ENCODE assay signal across 30 cellular contexts in the genomic region with DNA sequence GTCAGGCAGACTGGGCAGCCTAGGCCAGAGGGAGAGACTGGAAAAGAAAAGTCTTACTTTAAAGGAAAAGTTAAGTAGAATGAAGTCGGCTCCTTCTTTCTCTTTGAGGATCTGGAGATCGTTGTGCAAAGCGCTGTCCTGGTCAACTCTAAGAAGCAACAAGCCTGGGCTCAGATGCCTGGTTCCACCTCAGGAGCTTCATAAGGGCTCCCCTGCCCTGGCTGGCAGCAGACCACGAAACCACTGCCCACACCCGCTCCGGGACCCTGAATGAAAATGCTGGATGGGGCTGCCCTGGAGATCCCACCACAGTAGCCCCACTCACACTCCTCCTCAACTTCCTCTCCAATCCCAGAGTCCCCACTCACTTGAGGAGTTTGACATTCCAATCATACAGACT. TPM values are rescaled to one million over a fixed set of nuclear protein-coding genes. Genes with fewer than 3 reads are reported as not detected.
"Had no signal": no experiment of that assay in that cellular context is flagged by ENCODE, and none has a peak within 500 bp of the region (broad histone marks: within the 10 kb centered on the region; RNA-seq: fewer than 3 reads in every experiment).

No MANE protein-coding gene starts in this region.

- H3K27ac Mint-ChIP-seq: activated CD4-positive, alpha-beta memory T cell treated with anti-CD3 and anti-CD28 coated beads, Interleukin-2, amount 10 ng/mL, durations not matched to agents 7 days and 5 days; activated CD8-positive, alpha-beta memory T cell treated with anti-CD3 and anti-CD28 coated beads, Interleukin-2, amount 10 ng/mL, durations not matched to agents 7 days and 5 days; activated naive CD8-positive, alpha-beta T cell treated with anti-CD3 and anti-CD28 coated beads for 36 hours; activated T-helper 2 cell treated with anti-CD3 and anti-CD28 coated beads, Interferon-gamma antibody, Interleukin-2, Interleukin-4, amounts not matched to agents 10 μg/mL and 5 μg/mL and 100 μg/mL, durations not matched to agents 14 hours and 24 hours and 36 hours had no signal

- H3K9me3 Mint-ChIP-seq: activated CD4-positive, alpha-beta memory T cell treated with anti-CD3 and anti-CD28 coated beads, Interleukin-2, amount 10 ng/mL, durations not matched to agents 7 days and 5 days; activated naive CD8-positive, alpha-beta T cell treated with anti-CD3 and anti-CD28 coated beads for 36 hours; activated T-helper 2 cell treated with anti-CD3 and anti-CD28 coated beads, Interferon-gamma antibody, Interleukin-2, Interleukin-4, amounts not matched to agents 10 μg/mL and 5 μg/mL and 100 μg/mL, durations not matched to agents 14 hours and 24 hours and 36 hours; central memory CD8-positive, alpha-beta T cell had no signal

- H3K4me3 Mint-ChIP-seq: activated CD4-positive, alpha-beta memory T cell treated with anti-CD3 and anti-CD28 coated beads, Interleukin-2, amount 10 ng/mL, durations not matched to agents 7 days and 5 days; activated CD8-positive, alpha-beta memory T cell treated with anti-CD3 and anti-CD28 coated beads, Interleukin-2, amount 10 ng/mL, durations not matched to agents 7 days and 5 days; activated naive CD8-positive, alpha-beta T cell treated with anti-CD3 and anti-CD28 coated beads for 36 hours; central memory CD8-positive, alpha-beta T cell had no signal

- H3K27me3 Mint-ChIP-seq: activated CD4-positive, alpha-beta memory T cell treated with anti-CD3 and anti-CD28 coated beads, Interleukin-2, amount 10 ng/mL, durations not matched to agents 7 days and 5 days; activated CD8-positive, alpha-beta memory T cell treated with anti-CD3 and anti-CD28 coated beads, Interleukin-2, amount 10 ng/mL, durations not matched to agents 7 days and 5 days; activated naive CD8-positive, alpha-beta T cell treated with anti-CD3 and anti-CD28 coated beads for 36 hours; central memory CD8-positive, alpha-beta T cell had no signal

- ATAC-seq: activated CD8-positive, alpha-beta memory T cell treated with anti-CD3 and anti-CD28 coated beads, Interleukin-2, amount 10 ng/mL, durations not matched to agents 7 days and 5 days had no signal

- DNase-seq: activated CD4-positive, alpha-beta memory T cell treated with anti-CD3 and anti-CD28 coated beads, Interleukin-2, amount 10 ng/mL, durations not matched to agents 7 days and 5 days; activated CD4-positive, alpha-beta T cell treated with anti-CD3 and anti-CD28 coated beads for 4 hours; activated CD8-positive, alpha-beta memory T cell treated with anti-CD3 and anti-CD28 coated beads for 24 hours; activated CD8-positive, alpha-beta memory T cell treated with anti-CD3 and anti-CD28 coated beads, Interleukin-2, amount 10 ng/mL, durations not matched to agents 7 days and 5 days; activated CD8-positive, alpha-beta memory T cell treated with anti-CD3 and anti-CD28 coated beads, Interleukin-2, amount 50 U/mL, for 48 hours; activated gamma-delta T cell; activated naive CD4-positive, alpha-beta T cell treated with Interleukin-2 at 50 U/mL for 16 hours; activated naive CD8-positive, alpha-beta T cell treated with anti-CD3 and anti-CD28 coated beads for 36 hours; amygdala; NCI-H1092 treated with DMSO at 0.1 percent for 48 hours; NCI-H1417; NCI-H146; NCI-H187; NCI-H2029 treated with DMSO at 0.1 percent for 48 hours; NCI-H2107; NCI-H2171; NCI-H510A; NCI-H526; NCI-H748 treated with DMSO at 0.1 percent for 48 hours; PC-9; SHP77; T1000 had no signal

RNA-seq across cellular contexts. Expression of a gene that starts 15.5 kb away (rescaled TPM):
- total RNA-seq: activated CD4-positive, alpha-beta memory T cell treated with anti-CD3 and anti-CD28 coated beads, Interleukin-2, amount 10 ng/mL, durations not matched to agents 7 days and 5 days; activated CD8-positive, alpha-beta memory T cell treated with anti-CD3 and anti-CD28 coated beads, Interleukin-2, amount 10 ng/mL, durations not matched to agents 7 days and 5 days; activated naive CD8-positive, alpha-beta T cell treated with anti-CD3 and anti-CD28 coated beads for 36 hours; activated T-helper 2 cell treated with anti-CD3 and anti-CD28 coated beads, Interferon-gamma antibody, Interleukin-2, Interleukin-4, amounts not matched to agents 10 μg/mL and 5 μg/mL and 100 μg/mL, durations not matched to agents 14 hours and 24 hours and 36 hours; ascending aorta; M059J; PC-9; T-helper 1 cell treated with Interleukin-12 subunit alpha and Interleukin-12 subunit beta and Interleukin-4 antibody, amounts not matched to agents 30 ng/mL and 1 ng/mL, for 36 hours; T-helper 2 cell treated with Interferon-gamma antibody and Interleukin-4, amounts not matched to agents 100 ng/mL and 5 ng/mL, for 36 hours had no signal

RNA-seq across cellular contexts. Expression of a gene that starts 49.8 kb away (rescaled TPM):
- total RNA-seq: activated CD4-positive, alpha-beta memory T cell treated with anti-CD3 and anti-CD28 coated beads, Interleukin-2, amount 10 ng/mL, durations not matched to agents 7 days and 5 days; activated CD8-positive, alpha-beta memory T cell treated with anti-CD3 and anti-CD28 coated beads, Interleukin-2, amount 10 ng/mL, durations not matched to agents 7 days and 5 days; activated naive CD8-positive, alpha-beta T cell treated with anti-CD3 and anti-CD28 coated beads for 36 hours; M059J; OCI-LY7; PC-9; T-helper 1 cell treated with Interleukin-12 subunit alpha and Interleukin-12 subunit beta and Interleukin-4 antibody, amounts not matched to agents 30 ng/mL and 1 ng/mL, for 36 hours; T-helper 2 cell treated with Interferon-gamma antibody and Interleukin-4, amounts not matched to agents 100 ng/mL and 5 ng/mL, for 36 hours had no signal

RNA-seq across cellular contexts. Expression of a gene that starts 50.0 kb away (rescaled TPM):
- total RNA-seq: activated CD4-positive, alpha-beta memory T cell treated with anti-CD3 and anti-CD28 coated beads, Interleukin-2, amount 10 ng/mL, durations not matched to agents 7 days and 5 days; activated CD8-positive, alpha-beta memory T cell treated with anti-CD3 and anti-CD28 coated beads, Interleukin-2, amount 10 ng/mL, durations not matched to agents 7 days and 5 days; activated naive CD8-positive, alpha-beta T cell treated with anti-CD3 and anti-CD28 coated beads for 36 hours; activated T-helper 2 cell treated with anti-CD3 and anti-CD28 coated beads, Interferon-gamma antibody, Interleukin-2, Interleukin-4, amounts not matched to agents 10 μg/mL and 5 μg/mL and 100 μg/mL, durations not matched to agents 14 hours and 24 hours and 36 hours; M059J; PC-9; SJCRH30; T-helper 1 cell treated with Interleukin-12 subunit alpha and Interleukin-12 subunit beta and Interleukin-4 antibody, amounts not matched to agents 30 ng/mL and 1 ng/mL, for 36 hours; T-helper 2 cell treated with Interferon-gamma antibody and Interleukin-4, amounts not matched to agents 100 ng/mL and 5 ng/mL, for 36 hours had no signal
